ENCODE assay signal across 1 cellular context in the genomic region with DNA sequence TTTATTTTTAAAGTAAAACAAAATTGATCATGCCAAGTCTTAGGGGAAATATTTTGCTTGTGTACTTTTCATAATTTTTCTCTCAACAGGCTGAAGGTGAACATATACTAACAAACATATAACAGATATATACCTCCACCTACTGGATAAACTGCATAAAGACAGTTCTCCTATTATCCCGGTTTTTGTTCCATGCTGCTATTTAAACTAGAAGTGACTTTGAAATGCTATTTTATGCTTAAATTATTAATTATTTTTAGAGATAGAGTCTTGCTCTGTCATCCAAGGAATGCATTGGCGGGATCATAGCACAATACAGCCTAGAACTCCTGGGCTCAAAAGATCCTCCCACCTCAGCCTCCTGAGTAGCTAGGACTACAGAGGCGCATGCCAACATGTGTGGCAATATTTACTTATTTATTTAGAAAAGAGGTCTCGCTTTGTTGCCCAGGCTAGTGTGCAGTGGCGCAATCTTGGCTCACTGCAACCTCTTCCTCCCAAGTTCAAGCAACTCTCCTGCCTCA.
A peak's percentile ranks its signal among the peaks of the same experiment; 100 is the strongest.
TF ChIP-seq lines count a peak whose summit lies in the region.

No MANE protein-coding gene starts in this region.

TF ChIP-seq in HepG2, 621 proteins besides CTCF, POLR2A, EP300 and RAD21 (continued from another document and continues in another):
- TF ChIP-seq, protein P1, sequence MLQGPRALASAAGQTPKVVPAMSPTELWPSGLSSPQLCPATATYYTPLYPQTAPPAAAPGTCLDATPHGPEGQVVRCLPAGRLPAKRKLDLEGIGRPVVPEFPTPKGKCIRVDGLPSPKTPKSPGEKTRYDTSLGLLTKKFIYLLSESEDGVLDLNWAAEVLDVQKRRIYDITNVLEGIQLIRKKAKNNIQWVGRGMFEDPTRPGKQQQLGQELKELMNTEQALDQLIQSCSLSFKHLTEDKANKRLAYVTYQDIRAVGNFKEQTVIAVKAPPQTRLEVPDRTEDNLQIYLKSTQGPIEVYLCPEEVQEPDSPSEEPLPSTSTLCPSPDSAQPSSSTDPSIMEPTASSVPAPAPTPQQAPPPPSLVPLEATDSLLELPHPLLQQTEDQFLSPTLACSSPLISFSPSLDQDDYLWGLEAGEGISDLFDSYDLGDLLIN (CRISPR knock-in tag; IDR thresholded peaks at IDR 0.05; ENCODE audit: borderline replicate concordance) = no peak
- no peak for TF ChIP-seq ZFP36L2 (CRISPR knock-in tag; IDR thresholded peaks at IDR 0.05)
- TF ChIP-seq ZBTB8A (CRISPR knock-in tag; IDR thresholded peaks at IDR 0.05; ENCODE audit: borderline replicate concordance, low read depth) = no peak
- TF ChIP-seq, protein P2, sequence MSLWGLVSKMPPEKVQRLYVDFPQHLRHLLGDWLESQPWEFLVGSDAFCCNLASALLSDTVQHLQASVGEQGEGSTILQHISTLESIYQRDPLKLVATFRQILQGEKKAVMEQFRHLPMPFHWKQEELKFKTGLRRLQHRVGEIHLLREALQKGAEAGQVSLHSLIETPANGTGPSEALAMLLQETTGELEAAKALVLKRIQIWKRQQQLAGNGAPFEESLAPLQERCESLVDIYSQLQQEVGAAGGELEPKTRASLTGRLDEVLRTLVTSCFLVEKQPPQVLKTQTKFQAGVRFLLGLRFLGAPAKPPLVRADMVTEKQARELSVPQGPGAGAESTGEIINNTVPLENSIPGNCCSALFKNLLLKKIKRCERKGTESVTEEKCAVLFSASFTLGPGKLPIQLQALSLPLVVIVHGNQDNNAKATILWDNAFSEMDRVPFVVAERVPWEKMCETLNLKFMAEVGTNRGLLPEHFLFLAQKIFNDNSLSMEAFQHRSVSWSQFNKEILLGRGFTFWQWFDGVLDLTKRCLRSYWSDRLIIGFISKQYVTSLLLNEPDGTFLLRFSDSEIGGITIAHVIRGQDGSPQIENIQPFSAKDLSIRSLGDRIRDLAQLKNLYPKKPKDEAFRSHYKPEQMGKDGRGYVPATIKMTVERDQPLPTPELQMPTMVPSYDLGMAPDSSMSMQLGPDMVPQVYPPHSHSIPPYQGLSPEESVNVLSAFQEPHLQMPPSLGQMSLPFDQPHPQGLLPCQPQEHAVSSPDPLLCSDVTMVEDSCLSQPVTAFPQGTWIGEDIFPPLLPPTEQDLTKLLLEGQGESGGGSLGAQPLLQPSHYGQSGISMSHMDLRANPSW (CRISPR knock-in tag; IDR thresholded peaks at IDR 0.05; ENCODE audit: borderline replicate concordance) = no peak
- TF ChIP-seq, protein P3, sequence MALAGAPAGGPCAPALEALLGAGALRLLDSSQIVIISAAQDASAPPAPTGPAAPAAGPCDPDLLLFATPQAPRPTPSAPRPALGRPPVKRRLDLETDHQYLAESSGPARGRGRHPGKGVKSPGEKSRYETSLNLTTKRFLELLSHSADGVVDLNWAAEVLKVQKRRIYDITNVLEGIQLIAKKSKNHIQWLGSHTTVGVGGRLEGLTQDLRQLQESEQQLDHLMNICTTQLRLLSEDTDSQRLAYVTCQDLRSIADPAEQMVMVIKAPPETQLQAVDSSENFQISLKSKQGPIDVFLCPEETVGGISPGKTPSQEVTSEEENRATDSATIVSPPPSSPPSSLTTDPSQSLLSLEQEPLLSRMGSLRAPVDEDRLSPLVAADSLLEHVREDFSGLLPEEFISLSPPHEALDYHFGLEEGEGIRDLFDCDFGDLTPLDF (CRISPR knock-in tag; IDR thresholded peaks at IDR 0.05) = peak; percentile 33; the same call in 1 of the 2 replicates
- no peak for TF ChIP-seq ZNF501 (CRISPR knock-in tag; IDR thresholded peaks at IDR 0.05)
- no peak for TF ChIP-seq PHF20 (CRISPR knock-in tag; IDR thresholded peaks at IDR 0.05)
- TF ChIP-seq, protein P4, sequence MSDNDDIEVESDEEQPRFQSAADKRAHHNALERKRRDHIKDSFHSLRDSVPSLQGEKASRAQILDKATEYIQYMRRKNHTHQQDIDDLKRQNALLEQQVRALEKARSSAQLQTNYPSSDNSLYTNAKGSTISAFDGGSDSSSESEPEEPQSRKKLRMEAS (IDR thresholded peaks at IDR 0.05) = 0 out of 2 replicates have a peak, but pooled peaks have one; percentile 24
- no peak for TF ChIP-seq EED (CRISPR knock-in tag; IDR thresholded peaks at IDR 0.05)
- TF ChIP-seq DNMT3B (CRISPR knock-in tag; conservative IDR thresholded peaks at IDR 0.05) = no peak
- no peak for TF ChIP-seq SRSF4 (IDR thresholded peaks at IDR 0.05; ENCODE audit: low read depth, low read length, poor library complexity, severe bottlenecking)
- no peak for TF ChIP-seq ZNF746 (CRISPR knock-in tag; IDR thresholded peaks at IDR 0.05)
- TF ChIP-seq CBX1 (IDR thresholded peaks at IDR 0.05; ENCODE audit: low read depth) = no peak
- no peak for TF ChIP-seq MLLT10 (CRISPR knock-in tag; IDR thresholded peaks at IDR 0.05)
- TF ChIP-seq REL (CRISPR knock-in tag; conservative IDR thresholded peaks at IDR 0.05) = no peak
- TF ChIP-seq NCOA2 (CRISPR knock-in tag; IDR thresholded peaks at IDR 0.05) = peak; percentile 71; the same call in 1 of the 2 replicates
- no peak for TF ChIP-seq HOXA7 (CRISPR knock-in tag; IDR thresholded peaks at IDR 0.05)
- TF ChIP-seq ZNF251 (CRISPR knock-in tag; IDR thresholded peaks at IDR 0.05) = no peak
- TF ChIP-seq ZBTB38 (CRISPR knock-in tag; IDR thresholded peaks at IDR 0.05) = no peak
- TF ChIP-seq, protein P5, sequence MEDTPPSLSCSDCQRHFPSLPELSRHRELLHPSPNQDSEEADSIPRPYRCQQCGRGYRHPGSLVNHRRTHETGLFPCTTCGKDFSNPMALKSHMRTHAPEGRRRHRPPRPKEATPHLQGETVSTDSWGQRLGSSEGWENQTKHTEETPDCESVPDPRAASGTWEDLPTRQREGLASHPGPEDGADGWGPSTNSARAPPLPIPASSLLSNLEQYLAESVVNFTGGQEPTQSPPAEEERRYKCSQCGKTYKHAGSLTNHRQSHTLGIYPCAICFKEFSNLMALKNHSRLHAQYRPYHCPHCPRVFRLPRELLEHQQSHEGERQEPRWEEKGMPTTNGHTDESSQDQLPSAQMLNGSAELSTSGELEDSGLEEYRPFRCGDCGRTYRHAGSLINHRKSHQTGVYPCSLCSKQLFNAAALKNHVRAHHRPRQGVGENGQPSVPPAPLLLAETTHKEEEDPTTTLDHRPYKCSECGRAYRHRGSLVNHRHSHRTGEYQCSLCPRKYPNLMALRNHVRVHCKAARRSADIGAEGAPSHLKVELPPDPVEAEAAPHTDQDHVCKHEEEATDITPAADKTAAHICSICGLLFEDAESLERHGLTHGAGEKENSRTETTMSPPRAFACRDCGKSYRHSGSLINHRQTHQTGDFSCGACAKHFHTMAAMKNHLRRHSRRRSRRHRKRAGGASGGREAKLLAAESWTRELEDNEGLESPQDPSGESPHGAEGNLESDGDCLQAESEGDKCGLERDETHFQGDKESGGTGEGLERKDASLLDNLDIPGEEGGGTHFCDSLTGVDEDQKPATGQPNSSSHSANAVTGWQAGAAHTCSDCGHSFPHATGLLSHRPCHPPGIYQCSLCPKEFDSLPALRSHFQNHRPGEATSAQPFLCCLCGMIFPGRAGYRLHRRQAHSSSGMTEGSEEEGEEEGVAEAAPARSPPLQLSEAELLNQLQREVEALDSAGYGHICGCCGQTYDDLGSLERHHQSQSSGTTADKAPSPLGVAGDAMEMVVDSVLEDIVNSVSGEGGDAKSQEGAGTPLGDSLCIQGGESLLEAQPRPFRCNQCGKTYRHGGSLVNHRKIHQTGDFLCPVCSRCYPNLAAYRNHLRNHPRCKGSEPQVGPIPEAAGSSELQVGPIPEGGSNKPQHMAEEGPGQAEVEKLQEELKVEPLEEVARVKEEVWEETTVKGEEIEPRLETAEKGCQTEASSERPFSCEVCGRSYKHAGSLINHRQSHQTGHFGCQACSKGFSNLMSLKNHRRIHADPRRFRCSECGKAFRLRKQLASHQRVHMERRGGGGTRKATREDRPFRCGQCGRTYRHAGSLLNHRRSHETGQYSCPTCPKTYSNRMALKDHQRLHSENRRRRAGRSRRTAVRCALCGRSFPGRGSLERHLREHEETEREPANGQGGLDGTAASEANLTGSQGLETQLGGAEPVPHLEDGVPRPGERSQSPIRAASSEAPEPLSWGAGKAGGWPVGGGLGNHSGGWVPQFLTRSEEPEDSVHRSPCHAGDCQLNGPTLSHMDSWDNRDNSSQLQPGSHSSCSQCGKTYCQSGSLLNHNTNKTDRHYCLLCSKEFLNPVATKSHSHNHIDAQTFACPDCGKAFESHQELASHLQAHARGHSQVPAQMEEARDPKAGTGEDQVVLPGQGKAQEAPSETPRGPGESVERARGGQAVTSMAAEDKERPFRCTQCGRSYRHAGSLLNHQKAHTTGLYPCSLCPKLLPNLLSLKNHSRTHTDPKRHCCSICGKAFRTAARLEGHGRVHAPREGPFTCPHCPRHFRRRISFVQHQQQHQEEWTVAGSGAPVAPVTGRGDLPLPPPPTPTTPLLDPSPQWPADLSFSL (CRISPR knock-in tag; IDR thresholded peaks at IDR 0.05) = no peak
- no peak for TF ChIP-seq ZBTB21 (CRISPR knock-in tag; IDR thresholded peaks at IDR 0.05)
- TF ChIP-seq ISX (CRISPR knock-in tag; conservative IDR thresholded peaks at IDR 0.05) = no peak
- TF ChIP-seq GTF2F1 (IDR thresholded peaks at IDR 0.05; ENCODE audit: low read length) = no peak
- no peak for TF ChIP-seq RFX3 (CRISPR knock-in tag; IDR thresholded peaks at IDR 0.05)
- TF ChIP-seq, protein P6, sequence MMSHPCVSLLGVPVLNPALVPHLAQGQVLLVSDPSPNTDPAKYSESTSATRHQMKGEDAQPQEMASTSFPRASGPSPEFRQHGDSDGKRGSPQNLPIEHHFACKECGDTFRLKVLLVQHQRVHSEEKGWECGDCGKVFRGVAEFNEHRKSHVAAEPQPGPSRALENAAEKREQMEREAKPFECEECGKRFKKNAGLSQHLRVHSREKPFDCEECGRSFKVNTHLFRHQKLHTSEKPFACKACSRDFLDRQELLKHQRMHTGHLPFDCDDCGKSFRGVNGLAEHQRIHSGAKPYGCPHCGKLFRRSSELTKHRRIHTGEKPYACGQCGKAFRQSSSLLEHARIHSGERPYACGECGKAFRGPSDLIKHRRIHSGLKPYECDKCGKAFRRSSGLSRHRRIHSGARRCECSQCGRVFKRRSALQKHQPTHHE (CRISPR knock-in tag; IDR thresholded peaks at IDR 0.05; ENCODE audit: borderline replicate concordance) = no peak
- no peak for TF ChIP-seq ZNF33A (CRISPR knock-in tag; IDR thresholded peaks at IDR 0.05; ENCODE audit: borderline replicate concordance)
- TF ChIP-seq, protein P7, sequence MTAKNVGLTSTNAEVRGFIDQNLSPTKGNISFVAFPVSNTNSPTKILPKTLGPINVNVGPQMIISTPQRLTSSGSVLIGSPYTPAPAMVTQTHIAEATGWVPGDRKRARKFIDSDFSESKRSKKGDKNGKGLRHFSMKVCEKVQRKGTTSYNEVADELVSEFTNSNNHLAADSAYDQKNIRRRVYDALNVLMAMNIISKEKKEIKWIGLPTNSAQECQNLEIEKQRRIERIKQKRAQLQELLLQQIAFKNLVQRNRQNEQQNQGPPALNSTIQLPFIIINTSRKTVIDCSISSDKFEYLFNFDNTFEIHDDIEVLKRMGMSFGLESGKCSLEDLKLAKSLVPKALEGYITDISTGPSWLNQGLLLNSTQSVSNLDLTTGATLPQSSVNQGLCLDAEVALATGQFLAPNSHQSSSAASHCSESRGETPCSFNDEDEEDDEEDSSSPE (CRISPR knock-in tag; IDR thresholded peaks at IDR 0.05) = no peak
- no peak for TF ChIP-seq CC2D1A (CRISPR knock-in tag; IDR thresholded peaks at IDR 0.05)
- TF ChIP-seq, protein P8, sequence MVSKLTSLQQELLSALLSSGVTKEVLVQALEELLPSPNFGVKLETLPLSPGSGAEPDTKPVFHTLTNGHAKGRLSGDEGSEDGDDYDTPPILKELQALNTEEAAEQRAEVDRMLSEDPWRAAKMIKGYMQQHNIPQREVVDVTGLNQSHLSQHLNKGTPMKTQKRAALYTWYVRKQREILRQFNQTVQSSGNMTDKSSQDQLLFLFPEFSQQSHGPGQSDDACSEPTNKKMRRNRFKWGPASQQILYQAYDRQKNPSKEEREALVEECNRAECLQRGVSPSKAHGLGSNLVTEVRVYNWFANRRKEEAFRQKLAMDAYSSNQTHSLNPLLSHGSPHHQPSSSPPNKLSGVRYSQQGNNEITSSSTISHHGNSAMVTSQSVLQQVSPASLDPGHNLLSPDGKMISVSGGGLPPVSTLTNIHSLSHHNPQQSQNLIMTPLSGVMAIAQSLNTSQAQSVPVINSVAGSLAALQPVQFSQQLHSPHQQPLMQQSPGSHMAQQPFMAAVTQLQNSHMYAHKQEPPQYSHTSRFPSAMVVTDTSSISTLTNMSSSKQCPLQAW (CRISPR knock-in tag; IDR thresholded peaks at IDR 0.05) = no peak
- TF ChIP-seq, protein P9, sequence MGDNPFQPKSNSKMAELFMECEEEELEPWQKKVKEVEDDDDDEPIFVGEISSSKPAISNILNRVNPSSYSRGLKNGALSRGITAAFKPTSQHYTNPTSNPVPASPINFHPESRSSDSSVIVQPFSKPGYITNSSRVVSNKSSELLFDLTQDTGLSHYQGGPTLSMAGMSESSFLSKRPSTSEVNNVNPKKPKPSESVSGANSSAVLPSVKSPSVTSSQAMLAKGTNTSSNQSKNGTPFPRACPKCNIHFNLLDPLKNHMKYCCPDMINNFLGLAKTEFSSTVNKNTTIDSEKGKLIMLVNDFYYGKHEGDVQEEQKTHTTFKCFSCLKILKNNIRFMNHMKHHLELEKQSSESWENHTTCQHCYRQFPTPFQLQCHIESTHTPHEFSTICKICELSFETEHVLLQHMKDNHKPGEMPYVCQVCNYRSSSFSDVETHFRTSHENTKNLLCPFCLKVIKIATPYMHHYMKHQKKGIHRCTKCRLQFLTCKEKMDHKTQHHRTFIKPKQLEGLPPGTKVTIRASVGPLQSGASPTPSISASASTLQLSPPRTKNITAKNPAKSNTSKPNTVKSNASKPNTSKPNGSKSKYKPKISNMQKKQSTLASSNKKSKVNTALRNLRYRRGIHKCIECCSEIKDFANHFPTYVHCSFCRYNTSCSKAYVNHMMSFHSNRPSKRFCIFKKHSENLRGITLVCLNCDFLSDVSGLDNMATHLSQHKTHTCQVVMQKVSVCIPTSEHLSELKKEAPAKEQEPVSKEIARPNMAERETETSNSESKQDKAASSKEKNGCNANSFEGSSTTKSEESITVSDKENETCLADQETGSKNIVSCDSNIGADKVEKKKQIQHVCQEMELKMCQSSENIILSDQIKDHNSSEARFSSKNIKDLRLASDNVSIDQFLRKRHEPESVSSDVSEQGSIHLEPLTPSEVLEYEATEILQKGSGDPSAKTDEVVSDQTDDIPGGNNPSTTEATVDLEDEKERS (CRISPR knock-in tag; IDR thresholded peaks at IDR 0.05) = no peak
- TF ChIP-seq, protein P10, sequence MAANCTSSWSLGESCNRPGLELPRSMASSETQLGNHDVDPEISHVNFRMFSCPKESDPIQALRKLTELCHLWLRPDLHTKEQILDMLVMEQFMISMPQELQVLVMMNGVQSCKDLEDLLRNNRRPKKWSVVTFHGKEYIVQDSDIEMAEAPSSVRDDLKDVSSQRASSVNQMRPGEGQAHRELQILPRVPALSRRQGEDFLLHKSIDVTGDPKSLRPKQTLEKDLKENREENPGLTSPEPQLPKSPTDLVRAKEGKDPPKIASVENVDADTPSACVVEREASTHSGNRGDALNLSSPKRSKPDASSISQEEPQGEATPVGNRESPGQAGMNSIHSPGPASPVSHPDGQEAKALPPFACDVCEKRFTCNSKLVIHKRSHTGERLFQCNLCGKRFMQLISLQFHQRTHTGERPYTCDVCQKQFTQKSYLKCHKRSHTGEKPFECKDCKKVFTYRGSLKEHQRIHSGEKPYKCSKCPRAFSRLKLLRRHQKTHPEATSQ (CRISPR knock-in tag; IDR thresholded peaks at IDR 0.05; ENCODE audit: borderline replicate concordance) = 0 out of 2 replicates have a peak, but pooled peaks have one; percentile 42
- no peak for TF ChIP-seq YY1 (IDR thresholded peaks at IDR 0.05; ENCODE audit: insufficient read depth, insufficient replicate concordance, low read depth, low read length)
- TF ChIP-seq ZNF367 (CRISPR knock-in tag; IDR thresholded peaks at IDR 0.05; ENCODE audit: borderline replicate concordance) = no peak
- TF ChIP-seq MTA1 (CRISPR knock-in tag; IDR thresholded peaks at IDR 0.05; ENCODE audit: borderline replicate concordance) = no peak
- no peak for TF ChIP-seq PRMT3 (CRISPR knock-in tag; IDR thresholded peaks at IDR 0.05; ENCODE audit: borderline replicate concordance, low read depth)
- TF ChIP-seq SATB2 (CRISPR knock-in tag; IDR thresholded peaks at IDR 0.05) = no peak
- no peak for TF ChIP-seq HNRNPUL1 (IDR thresholded peaks at IDR 0.05; ENCODE audit: low read depth, low read length)
- TF ChIP-seq PITX1 (CRISPR knock-in tag; IDR thresholded peaks at IDR 0.05) = no peak
- TF ChIP-seq ZNF720 (CRISPR knock-in tag; IDR thresholded peaks at IDR 0.05) = no peak
